18 cellular contexts compared by ENCODE assay signal in the genomic region with DNA sequence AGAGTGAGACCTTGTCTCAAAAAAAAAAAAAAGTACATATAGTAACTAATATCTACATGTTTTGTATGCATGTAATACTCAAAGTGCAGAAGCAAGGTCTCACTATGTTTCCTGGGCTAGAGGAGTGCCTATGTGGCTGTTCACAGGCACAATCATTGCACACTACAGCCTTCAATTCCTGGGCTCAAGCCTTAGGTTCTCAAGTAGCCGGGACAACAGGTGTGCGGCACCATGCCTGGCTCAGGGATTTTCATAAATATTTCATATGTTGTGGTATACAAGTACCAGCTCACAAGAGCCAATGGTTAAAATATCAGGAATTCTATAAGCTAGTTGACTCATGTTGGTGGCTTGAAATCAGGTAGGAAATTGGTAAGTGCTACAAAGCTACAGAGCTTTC.
DNase-seq lines count a peak whose midpoint lies in the region; ATAC-seq and TF ChIP-seq lines count a peak whose summit lies in the region.
"Had no signal": no experiment of that assay in that cellular context is flagged by ENCODE, and none has a peak within 500 bp of the region (broad histone marks: within the 10 kb centered on the region; RNA-seq: fewer than 3 reads in every experiment).

No MANE protein-coding gene starts in this region.

- H2BK120ac ChIP-seq in H9 (ENCODE audit: low read depth, low read length, poor library complexity, severe bottlenecking), result no peak overlapping the region

- no peak overlapping the region for H3K4me3 Mint-ChIP-seq in H9
- H3K4me3 Mint-ChIP-seq: CD4-positive, alpha-beta memory T cell had no signal

- no peaks in the 10 kb centered on the region for H3K9me3 Mint-ChIP-seq in H9

- ATAC-seq in psoas muscle (peak in 3 of 4 donors; percentile 53 to 77 (median 63)), GM21619 (IDR thresholded peaks at IDR 0.05; ENCODE audit: unreplicated experiment) (no peak)
- ATAC-seq: A549 had no signal

- H3K27me3 ChIP-seq in H9 (ENCODE audit: insufficient read depth, low read length), result no peaks in the 10 kb centered on the region
- H3K27me3 ChIP-seq in SJCRH30, result no peaks in the 10 kb centered on the region
- no peaks in the 10 kb centered on the region for H3K27me3 ChIP-seq in psoas muscle (ENCODE audit: insufficient read depth in 3 of 3, low read length in 2 of 3)
- H3K27me3 ChIP-seq: BE2C had no signal

- H3K4me3 ChIP-seq in SJCRH30 (no peak overlapping the region), psoas muscle (no peak overlapping the region)
- H3K4me3 ChIP-seq: A549 had no signal

- H3K9ac ChIP-seq in H9 (ENCODE audit: extremely low read depth, insufficient read length, low read length), result no peak overlapping the region

- no peak overlapping the region for H2AK5ac ChIP-seq in H9 (ENCODE audit: insufficient read length, low read length)

- no peak overlapping the region for H3K56ac ChIP-seq in H9 (ENCODE audit: insufficient read length, low read depth, low read length)

- H2BK20ac ChIP-seq in H9 (ENCODE audit: low read depth, low read length, poor library complexity, severe bottlenecking), result no peak overlapping the region

- H3K4me1 Mint-ChIP-seq in H9, result peaks cover 35 to 36% of the 10 kb centered on the region in 2 experiments

- no peak overlapping the region for H4K8ac ChIP-seq in H9 (replicated peaks; ENCODE audit: insufficient read length, low read depth, low read length)

- no peak overlapping the region for H3K14ac ChIP-seq in H9 (ENCODE audit: insufficient read depth, low read length)

- H3K23ac ChIP-seq in H9 (ENCODE audit: insufficient read length, low read depth, low read length), result no peak overlapping the region

- H3K36me3 ChIP-seq in SJCRH30 (no peaks in the 10 kb centered on the region), psoas muscle (ENCODE audit: insufficient read depth in 1 of 2, low read depth in 1 of 2) (no peaks in the 10 kb centered on the region)
- H3K36me3 ChIP-seq: BE2C had no signal

- no peak overlapping the region for H3K4ac ChIP-seq in H9 (ENCODE audit: low read depth, low read length)

- intact Hi-C loops in psoas muscle (cut with DNase I), result no loop called here

- whole genome bisulfite sequencing in H9 (ENCODE audit: extremely low coverage, insufficient read length, low lambda C conversion rate), result no CpG with 5 or more reads among the region's 2 CpGs
- 37 to 65% (median 44%) methylated on average over 2 of the region's 2 CpGs for WGBS in psoas muscle, 3 donors

- H4K5ac ChIP-seq in H9 (ENCODE audit: insufficient read length, low read depth, low read length), result no peak overlapping the region

- no peaks in the 10 kb centered on the region for H3K9me3 ChIP-seq in H9 (ENCODE audit: control insufficient read depth, low read depth, low read length)
- no peaks in the 10 kb centered on the region; the same call in 1 of the 2 replicates for H3K9me3 ChIP-seq in SJCRH30 (replicated peaks)
- H3K9me3 ChIP-seq in psoas muscle, result no peaks in the 10 kb centered on the region
- H3K9me3 ChIP-seq: A549, BE2C had no signal

- H3K4me2 ChIP-seq in H9 (ENCODE audit: insufficient read depth, insufficient read length, low read length), result no peak overlapping the region
- H3K4me2 ChIP-seq: A549 had no signal

- peaks cover 0 to 8% (median 5%) of the 10 kb centered on the region in 3 experiments; a peak in 4 of 7 replicates for H3K36me3 Mint-ChIP-seq in H9 (ENCODE audit: insufficient read depth in 1 of 3, low read depth in 3 of 3)
- H3K36me3 Mint-ChIP-seq: CD4-positive, alpha-beta memory T cell had no signal

- H3K27ac ChIP-seq in H9 (ENCODE audit: insufficient read length, low read depth, low read length), result no peak overlapping the region
- H3K27ac ChIP-seq in SJCRH30, result no peak overlapping the region
- no peak overlapping the region for H3K27ac ChIP-seq in psoas muscle
- H3K27ac ChIP-seq: A549, C4-2B had no signal

- peak overlapping the region in 2 of 3 experiments; percentile 70 to 91; a peak in 5 of 7 replicates for H3K27ac Mint-ChIP-seq in H9
- H3K27ac Mint-ChIP-seq: CD4-positive, alpha-beta memory T cell had no signal

- H3K79me2 ChIP-seq in H9 (ENCODE audit: insufficient read depth, low read length), result no peaks in the 10 kb centered on the region

- no peak overlapping the region for H2BK5ac ChIP-seq in H9 (ENCODE audit: insufficient read length, low read length)

- H3K4me1 ChIP-seq in H9 (ENCODE audit: insufficient read depth, low read length) (peaks cover 2% of the 10 kb centered on the region; the same call in 1 of the 2 replicates), SJCRH30 (peaks cover 11% of the 10 kb centered on the region; the same call in 1 of the 2 replicates), psoas muscle (peaks cover 12% of the 10 kb centered on the region)
- H3K4me1 ChIP-seq: A549 had no signal

- no peak overlapping the region for H2AFZ ChIP-seq in H9 (ENCODE audit: low read length)

- H2BK15ac ChIP-seq in H9 (ENCODE audit: low read depth, low read length), result no peak overlapping the region

- TF ChIP-seq POLR2A in erythroblast (IDR thresholded peaks at IDR 0.05; ENCODE audit: low read length), result no peak

- no peaks in the 10 kb centered on the region for H3K27me3 Mint-ChIP-seq in H9 (ENCODE audit: low read depth)
- H3K27me3 Mint-ChIP-seq: CD4-positive, alpha-beta memory T cell had no signal

- no peak for DNase-seq in H9
- peak; percentile 36 to 64 for DNase-seq in SJCRH30
- DNase-seq in glomerular visceral epithelial cell (ENCODE audit: extremely low spot score), result peak; percentile 7
- no peak for DNase-seq in psoas muscle
- DNase-seq in pons (ENCODE audit: low spot score), result no peak
- DNase-seq in DMS 273 (lab: John Stamatoyannopoulos, UW; ENCODE audit: unreplicated experiment), result no peak
- no peak for DNase-seq in erythroblast (lab: John Stamatoyannopoulos, UW)
- DNase-seq: BE2C; CD4-positive, alpha-beta memory T cell; DMS153; DMS79 treated with DMSO at 0.1 percent for 48 hours; EL; GOT3; HCEC 1CT; KBM-7 had no signal

- no peaks in the 10 kb centered on the region for H3K23me2 ChIP-seq in H9 (ENCODE audit: insufficient read length, low read depth, low read length, poor library complexity, severe bottlenecking)

- H3K18ac ChIP-seq in H9 (ENCODE audit: insufficient read length, low read depth, low read length), result no peak overlapping the region

- TF ChIP-seq CTCF in H9 (conservative IDR thresholded peaks at IDR 0.05) (no peak), psoas muscle (IDR thresholded peaks at IDR 0.05) (no peak)

- H4K20me1 ChIP-seq in H9 (ENCODE audit: control insufficient read depth, insufficient read depth, insufficient read length), result no peaks in the 10 kb centered on the region

- no peak overlapping the region for H2BK12ac ChIP-seq in H9 (ENCODE audit: insufficient read length, low read depth, low read length)

- H3T11ph ChIP-seq in H9 (ENCODE audit: low read length), result no peak overlapping the region

- H3K79me1 ChIP-seq in H9 (ENCODE audit: insufficient read depth, low read depth, low read length, poor library complexity, severe bottlenecking), result no peaks in the 10 kb centered on the region

- H4K91ac ChIP-seq in H9 (ENCODE audit: insufficient read length, low read depth, low read length), result no peak overlapping the region

Comparison
In these comparisons a context has a peak if more than half of its experiments do, and no peak if none do; other contexts are left out.
1. DNase-seq: peak in SJCRH30 (2 of 2) and glomerular visceral epithelial cell (single experiment); none in H9 (single experiment), psoas muscle (0 of 2), pons (single experiment), DMS 273 (single experiment) and erythroblast (0 of 2).